ENCODE assay signal across 12 cellular contexts in genomic region chr15:70748281-70748747, GRCh38. TPM values are rescaled to one million over a fixed set of nuclear protein-coding genes. Genes with fewer than 3 reads are reported as not detected.
A peak's percentile ranks its signal among the peaks of the same experiment; 100 is the strongest.
DNase-seq lines count a peak whose midpoint lies in the region; FAIRE-seq and TF ChIP-seq lines count a peak whose summit lies in the region.
"Had no signal": no experiment of that assay in that cellular context is flagged by ENCODE, and none has a peak within 500 bp of the region (broad histone marks: within the 10 kb centered on the region; RNA-seq: fewer than 3 reads in every experiment).

No MANE protein-coding gene starts in this region.

- no peak for FAIRE-seq in RCC 7860 (lab: Jason Lieb, UNC)

- TF ChIP-seq CTCF in cardiac muscle cell (IDR thresholded peaks at IDR 0.05; ENCODE audit: low read depth, low read length) (no peak), prostate gland (IDR thresholded peaks at IDR 0.05) (no peak), colonic mucosa (IDR thresholded peaks at IDR 0.05) (no peak)

- H3K27me3 ChIP-seq in cardiac muscle cell (no peaks in the 10 kb centered on the region), prostate gland (replicated peaks; ENCODE audit: insufficient read depth) (no peaks in the 10 kb centered on the region), colonic mucosa (no peaks in the 10 kb centered on the region)
- H3K27me3 ChIP-seq: SJSA1 had no signal

- H3K4me1 ChIP-seq in cardiac muscle cell (ENCODE audit: low read depth) (peaks cover 24% of the 10 kb centered on the region), prostate gland (replicated peaks) (peaks cover 2% of the 10 kb centered on the region), colonic mucosa (no peaks in the 10 kb centered on the region)

- H3K27ac ChIP-seq in cardiac muscle cell = peak overlapping the region; percentile 47
- no peak overlapping the region for H3K27ac ChIP-seq in prostate gland
- H3K27ac ChIP-seq in colonic mucosa = no peak overlapping the region
- H3K27ac ChIP-seq: SJSA1, WERI-Rb-1 had no signal

- TF ChIP-seq POLR2A in prostate gland (IDR thresholded peaks at IDR 0.05) = no peak

- H3K4me3 ChIP-seq in cardiac muscle cell = no peak overlapping the region
- no peak overlapping the region for H3K4me3 ChIP-seq in prostate gland
- H3K4me3 ChIP-seq in colonic mucosa = no peak overlapping the region
- H3K4me3 ChIP-seq: SJSA1 had no signal

- intact Hi-C loops in prostate gland (cut with DNase I) = no loop called here
- intact Hi-C loops in colonic mucosa (cut with DNase I) = no loop called here

- DNase-seq in AG20443 (ENCODE audit: low spot score) = peak; percentile 47
- peak; percentile 62 for DNase-seq in NCI-H526 treated with DMSO at 0.1 percent for 48 hours (lab: John Stamatoyannopoulos, UW)
- DNase-seq in cardiac muscle cell (ENCODE audit: low read depth in 1 of 2, low spot score in 1 of 2) = no peak
- DNase-seq in prostate gland (ENCODE audit: low spot score) = peak; percentile 30
- no peak for DNase-seq in NCI-H1417 treated with DMSO at 0.1 percent for 48 hours (lab: John Stamatoyannopoulos, UW)
- DNase-seq in islet precursor cell = no peak
- DNase-seq in RCC 7860 (ENCODE audit: low spot score) = no peak
- no peak for DNase-seq in colonic mucosa
- DNase-seq: NCI-H774, nephron progenitor cell, WERI-Rb-1 had no signal

- no peak overlapping the region for H3K9ac ChIP-seq in colonic mucosa (ENCODE audit: low read depth in 2 of 2, low read length in 2 of 2)

- H3K36me3 ChIP-seq in cardiac muscle cell (no peaks in the 10 kb centered on the region), prostate gland (no peaks in the 10 kb centered on the region), colonic mucosa (no peaks in the 10 kb centered on the region)
- H3K36me3 ChIP-seq: SJSA1, WERI-Rb-1 had no signal

- 14% methylated on average over 3 of the region's 3 CpGs for WGBS in prostate gland

- H3K9me3 ChIP-seq in cardiac muscle cell (ENCODE audit: low read depth) (no peaks in the 10 kb centered on the region), prostate gland (no peaks in the 10 kb centered on the region), colonic mucosa (no peaks in the 10 kb centered on the region)
- H3K9me3 ChIP-seq: SJSA1 had no signal

RNA-seq across cellular contexts. Expression of gene UACA, which starts 15.0 kb away (rescaled TPM):
- total RNA-seq in cardiac muscle cell (58.7 and 127 TPM in 2 replicates), prostate gland (10 to 100 TPM; 16.3 to 35.2 TPM), colonic mucosa (10 to 100 TPM; 55.4 to 57.3 TPM)
- 155 and 297 TPM in 2 replicates for polyA plus RNA-seq in cardiac muscle cell

Comparison
In these comparisons a context has a peak if more than half of its experiments do, and no peak if none do; other contexts are left out.
1. DNase-seq: peak in AG20443 (single experiment), NCI-H526 treated with DMSO at 0.1 percent for 48 hours (single experiment) and prostate gland (single experiment); none in cardiac muscle cell (0 of 2), NCI-H1417 treated with DMSO at 0.1 percent for 48 hours (single experiment), islet precursor cell (single experiment), RCC 7860 (single experiment) and colonic mucosa (single experiment).